ENCODE assay signal across 14 cellular contexts in genomic region chr18:38369772-38370690, GRCh38.
A peak's percentile ranks its signal among the peaks of the same experiment; 100 is the strongest.
DNase-seq lines count a peak whose midpoint lies in the region; ATAC-seq lines count a peak whose summit lies in the region.
"Had no signal": no experiment of that assay in that cellular context is flagged by ENCODE, and none has a peak within 500 bp of the region (broad histone marks: within the 10 kb centered on the region; RNA-seq: fewer than 3 reads in every experiment).

No MANE protein-coding gene starts in this region.

- no peaks in the 10 kb centered on the region for H3K36me3 Mint-ChIP-seq in activated naive CD4-positive, alpha-beta T cell treated with anti-CD3 and anti-CD28 coated beads for 36 hours (ENCODE audit: low read depth)
- peaks cover 0 to 4% of the 10 kb centered on the region in 2 donors for H3K36me3 Mint-ChIP-seq in activated naive CD4-positive, alpha-beta T cell treated with anti-CD3 and anti-CD28 coated beads, Interleukin-2, amount 50 U/mL, for 72 hours
- H3K36me3 Mint-ChIP-seq in activated naive CD8-positive, alpha-beta T cell treated with anti-CD3 and anti-CD28 coated beads, Interleukin-2, amount 10 ng/mL, durations not matched to agents 7 days and 5 days = peaks cover 5% of the 10 kb centered on the region

- intact Hi-C loops in activated naive CD4-positive, alpha-beta T cell treated with anti-CD3 and anti-CD28 coated beads for 36 hours (cut with micrococcal nuclease) = no loop called here

- no peaks in the 10 kb centered on the region for H3K27me3 Mint-ChIP-seq in activated naive CD4-positive, alpha-beta T cell treated with anti-CD3 and anti-CD28 coated beads for 36 hours (ENCODE audit: low read depth)
- H3K27me3 Mint-ChIP-seq in activated naive CD8-positive, alpha-beta T cell treated with anti-CD3 and anti-CD28 coated beads, Interleukin-2, amount 10 ng/mL, durations not matched to agents 7 days and 5 days = no peaks in the 10 kb centered on the region

- H3K4me1 Mint-ChIP-seq in activated naive CD4-positive, alpha-beta T cell treated with anti-CD3 and anti-CD28 coated beads for 36 hours (ENCODE audit: low read depth) = peaks cover 13% of the 10 kb centered on the region
- H3K4me1 Mint-ChIP-seq in activated naive CD8-positive, alpha-beta T cell treated with anti-CD3 and anti-CD28 coated beads, Interleukin-2, amount 10 ng/mL, durations not matched to agents 7 days and 5 days = peaks cover 4% of the 10 kb centered on the region

- H3K4me3 Mint-ChIP-seq in activated naive CD4-positive, alpha-beta T cell treated with anti-CD3 and anti-CD28 coated beads for 36 hours = peak overlapping the region; percentile 0
- H3K4me3 Mint-ChIP-seq in activated naive CD8-positive, alpha-beta T cell treated with anti-CD3 and anti-CD28 coated beads, Interleukin-2, amount 10 ng/mL, durations not matched to agents 7 days and 5 days = peak overlapping the region; percentile 65

- CTCF ChIA-PET in activated naive CD4-positive, alpha-beta T cell treated with anti-CD3 and anti-CD28 coated beads for 36 hours (lab: Charles Lee) = interaction anchor here (0.8 kb wide), 1 partner anchor 170 kb away, joined by 4 read pairs; no protein-coding TSS in a partner anchor

- POLR2A ChIA-PET in activated naive CD8-positive, alpha-beta T cell treated with anti-CD3 and anti-CD28 coated beads, Interleukin-2, amount 10 ng/mL, durations not matched to agents 7 days and 5 days (lab: Charles Lee) = no interaction called here

- DNase-seq in activated naive CD4-positive, alpha-beta T cell treated with anti-CD3 and anti-CD28 coated beads for 36 hours = no peak
- no peak for DNase-seq in activated naive CD4-positive, alpha-beta T cell treated with anti-CD3 and anti-CD28 coated beads, Interleukin-2, amount 50 U/mL, for 72 hours (ENCODE audit: low spot score in 2 of 2)
- no peak for DNase-seq in activated naive CD8-positive, alpha-beta T cell treated with anti-CD3 and anti-CD28 coated beads, Interleukin-2, amount 10 ng/mL, durations not matched to agents 7 days and 5 days
- peak; percentile 5 for DNase-seq in non-pigmented ciliary epithelial cell (ENCODE audit: low read depth)
- no peak for DNase-seq in stimulated activated CD4-positive, alpha-beta T cell treated with anti-CD3 and anti-CD28 coated beads, Interleukin-4, amount 100 ng/mL, for 4 hours
- DNase-seq: caudate nucleus; NCI-H2029 treated with DMSO at 0.1 percent for 48 hours; right lobe of liver; stimulated activated naive CD4-positive, alpha-beta T cell treated with Interleukin-2 at 50 U/mL for 16 hours had no signal

- no peak overlapping the region for H3K27ac Mint-ChIP-seq in activated naive CD4-positive, alpha-beta T cell treated with anti-CD3 and anti-CD28 coated beads for 36 hours
- peak overlapping the region in 1 of 2 donors; percentile 7 for H3K27ac Mint-ChIP-seq in activated naive CD4-positive, alpha-beta T cell treated with anti-CD3 and anti-CD28 coated beads, Interleukin-2, amount 50 U/mL, for 72 hours
- H3K27ac Mint-ChIP-seq in activated naive CD8-positive, alpha-beta T cell treated with anti-CD3 and anti-CD28 coated beads, Interleukin-2, amount 10 ng/mL, durations not matched to agents 7 days and 5 days = peak overlapping the region; percentile 67

- H3K9me3 Mint-ChIP-seq in activated naive CD4-positive, alpha-beta T cell treated with anti-CD3 and anti-CD28 coated beads for 36 hours = peaks cover 2% of the 10 kb centered on the region
- H3K9me3 Mint-ChIP-seq in activated naive CD4-positive, alpha-beta T cell treated with anti-CD3 and anti-CD28 coated beads, Interleukin-2, amount 50 U/mL, for 72 hours = peaks cover 6 to 12% of the 10 kb centered on the region in 2 donors
- H3K9me3 Mint-ChIP-seq in activated naive CD8-positive, alpha-beta T cell treated with anti-CD3 and anti-CD28 coated beads, Interleukin-2, amount 10 ng/mL, durations not matched to agents 7 days and 5 days = peaks cover 5% of the 10 kb centered on the region

- ATAC-seq in activated naive CD4-positive, alpha-beta T cell treated with anti-CD3 and anti-CD28 coated beads, Interleukin-2, amount 50 U/mL, for 72 hours = no peak
- ATAC-seq in HG02852 (IDR thresholded peaks at IDR 0.05; ENCODE audit: unreplicated experiment) (peak; percentile 45), GM21576 (IDR thresholded peaks at IDR 0.05; ENCODE audit: unreplicated experiment) (no peak), GM18858 (IDR thresholded peaks at IDR 0.05; ENCODE audit: unreplicated experiment) (no peak)
- no peak for ATAC-seq in activated naive CD8-positive, alpha-beta T cell treated with anti-CD3 and anti-CD28 coated beads, Interleukin-2, amount 10 ng/mL, durations not matched to agents 7 days and 5 days (ENCODE audit: low read depth)
- ATAC-seq: activated CD4-positive, CD25-positive, alpha-beta regulatory T cell treated with anti-CD3 and anti-CD28 coated beads, Interleukin-2, amount 50 U/mL, for 24 hours; left lobe of liver; right lobe of liver had no signal
